In the genomic region with DNA sequence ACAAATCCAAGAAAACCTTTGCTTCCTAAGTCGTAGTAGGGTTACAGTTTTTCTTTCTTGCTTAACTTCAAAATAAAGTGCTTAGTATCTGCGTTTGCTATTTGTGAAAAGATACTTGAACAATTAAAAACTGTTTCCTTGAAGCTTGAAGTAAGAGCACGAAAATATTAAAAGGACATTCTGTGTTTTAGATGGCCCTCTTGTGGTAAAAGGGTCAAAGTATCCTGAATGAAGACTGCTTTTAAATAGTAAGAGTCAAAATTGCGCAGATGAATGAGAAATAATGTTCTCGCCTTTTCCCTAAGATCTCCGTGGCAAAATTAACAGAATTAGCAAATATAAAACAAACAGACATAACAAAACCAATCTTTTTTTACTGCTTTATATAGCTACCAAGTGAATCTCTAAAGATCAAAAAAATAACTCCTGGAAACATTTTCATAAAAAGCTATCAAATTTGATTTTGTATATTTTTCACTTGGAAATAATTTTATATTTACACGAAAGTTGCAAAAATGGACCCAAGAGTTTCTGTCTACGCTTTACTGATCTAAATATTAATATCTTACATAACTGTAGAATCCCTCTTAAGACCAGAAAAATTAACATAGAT, we compare ENCODE assay signal across 8 cellular contexts.
DNase-seq lines count a peak whose midpoint lies in the region; ATAC-seq, FAIRE-seq and TF ChIP-seq lines count a peak whose summit lies in the region.

No MANE protein-coding gene starts in this region.

- H3K27me3 ChIP-seq in hepatocyte, result no peaks in the 10 kb centered on the region
- no peaks in the 10 kb centered on the region for H3K27me3 ChIP-seq in spleen (replicated peaks in 1 of 7)

- TF ChIP-seq CTCF in hepatocyte (IDR thresholded peaks at IDR 0.05; ENCODE audit: poor library complexity) (peak; percentile 81), spleen (IDR thresholded peaks at IDR 0.05 in 8 of 11, conservative IDR thresholded peaks at IDR 0.05 in 3 of 11) (peak; percentile 47 to 82 (median 72)), omental fat pad (IDR thresholded peaks at IDR 0.05) (peak in 1 of 3 donors; percentile 24)

- peaks cover 44% of the 10 kb centered on the region for H3K79me2 ChIP-seq in hepatocyte

- FAIRE-seq in GM12891 (lab: Jason Lieb, UNC), result peak; percentile 23

- H3K4me1 ChIP-seq in hepatocyte (ENCODE audit: insufficient read depth) (no peaks in the 10 kb centered on the region), spleen (peaks cover 23 to 100% (median 58%) of the 10 kb centered on the region in 6 donors)

- H3K27ac ChIP-seq in hepatocyte (no peak overlapping the region), spleen (peak overlapping the region in 4 of 8 donors; percentile 10 to 63 (median 53))

- no peak overlapping the region for H2AFZ ChIP-seq in hepatocyte

- H4K20me1 ChIP-seq in hepatocyte (ENCODE audit: insufficient read depth, poor library complexity, severe bottlenecking), result peaks cover 2% of the 10 kb centered on the region

- no peak for TF ChIP-seq POLR2A in GM12891 (IDR thresholded peaks at IDR 0.05; ENCODE audit: low read depth, low read length)
- TF ChIP-seq POLR2A in spleen (IDR thresholded peaks at IDR 0.05), result no peak

- no peaks in the 10 kb centered on the region for H3K9me3 ChIP-seq in hepatocyte (ENCODE audit: low read depth)
- H3K9me3 ChIP-seq in spleen, result no peaks in the 10 kb centered on the region

- ATAC-seq in HG02870 (IDR thresholded peaks at IDR 0.05; ENCODE audit: unreplicated experiment) (no peak), omental fat pad (ENCODE audit: low FRiP score) (no peak)

- no peaks in the 10 kb centered on the region for H3K9me2 ChIP-seq in hepatocyte (replicated peaks; ENCODE audit: insufficient read depth)

- no peaks in the 10 kb centered on the region for H3K36me3 ChIP-seq in hepatocyte (replicated peaks; ENCODE audit: insufficient read depth, low read depth)
- peaks cover 0 to 57% (median 27%) of the 10 kb centered on the region in 6 donors for H3K36me3 ChIP-seq in spleen

- WGBS in hepatocyte (ENCODE audit: low lambda C conversion rate, missing lambda C conversion rate), result 37% methylated on average over 8 of the region's 8 CpGs
- WGBS in spleen, 5 donors, result 36 to 56% (median 41%) methylated on average over 8 of the region's 8 CpGs

- peak; percentile 68 to 73 for DNase-seq in AML-193 (lab: John Stamatoyannopoulos, UW)
- DNase-seq in GM12891 (ENCODE audit: insufficient read length, low spot score), result no peak
- DNase-seq in NCI-H2196 (lab: John Stamatoyannopoulos, UW; ENCODE audit: unreplicated experiment), result peak; percentile 72
- DNase-seq in astrocyte of the hippocampus (ENCODE audit: low read depth, low spot score), result peak; percentile 61
- peak; percentile 47 for DNase-seq in hepatocyte (ENCODE audit: low spot score)
- no peak for DNase-seq in spleen
- no peak for DNase-seq in omental fat pad (ENCODE audit: low spot score)

- intact Hi-C loops in spleen (cut with DNase I; ENCODE audit: low total_unique reads), result loop anchor here (5.0 kb wide), 1 partner anchor 262 kb away; no protein-coding TSS in a partner anchor

- no peak overlapping the region for H3K4me2 ChIP-seq in hepatocyte

- H3K4me3 ChIP-seq in hepatocyte (no peak overlapping the region), spleen (no peak overlapping the region)

TF ChIP-seq in GM12891, 5 proteins besides CTCF, POLR2A, EP300 and RAD21:
- no peak for TF ChIP-seq SPI1 (IDR thresholded peaks at IDR 0.05; ENCODE audit: low read depth, low read length)
- TF ChIP-seq PAX5 (IDR thresholded peaks at IDR 0.05; ENCODE audit: insufficient read depth, low read length, severe bottlenecking), result no peak
TF ChIP-seq in GM12891: peak in this region for 0.

Comparison
In these comparisons a context has a peak if more than half of its experiments do, and no peak if none do; other contexts are left out.
1. DNase-seq: peak in AML-193 (2 of 2), NCI-H2196 (single experiment), astrocyte of the hippocampus (single experiment) and hepatocyte (single experiment); none in GM12891 (single experiment), spleen (single experiment) and omental fat pad (single experiment).